In genomic region chr9:107251756-107252322, GRCh38 we compare ENCODE assay signal across 13 cellular contexts. TPM values are rescaled to one million over a fixed set of nuclear protein-coding genes. Genes with fewer than 3 reads are reported as not detected.
DNase-seq lines count a peak whose midpoint lies in the region; ATAC-seq and TF ChIP-seq lines count a peak whose summit lies in the region.
"Had no signal": no experiment of that assay in that cellular context is flagged by ENCODE, and none has a peak within 500 bp of the region (broad histone marks: within the 10 kb centered on the region; RNA-seq: fewer than 3 reads in every experiment).

No MANE protein-coding gene starts in this region.

- H3K4me3 ChIP-seq in AG04450 (ENCODE audit: low read depth, low read length) = no peak overlapping the region
- H3K4me3 ChIP-seq in mesodermal cell (ENCODE audit: extremely low read depth, insufficient read depth, low read length, poor library complexity, severe bottlenecking) = no peak overlapping the region
- H3K4me3 ChIP-seq: Peyer's patch had no signal

- H3K27ac Mint-ChIP-seq in chondrocyte (ENCODE audit: unreplicated experiment) = peak overlapping the region; percentile 93

- CTCF ChIA-PET in AG04450 (lab: Charles Lee) = interaction anchor here (0.9 to 1.5 kb wide), 2 partner anchors 25 to 89 kb away, joined by 3 to 5 read pairs; no protein-coding TSS in a partner anchor

- H3K27ac ChIP-seq in AG04450 (ENCODE audit: low read depth, low read length) (peak overlapping the region; percentile 92), mesodermal cell (ENCODE audit: low read depth, low read length, severe bottlenecking) (peak overlapping the region; percentile 33)
- H3K27ac ChIP-seq: C4-2B, parathyroid adenoma, Peyer's patch had no signal

- H3K36me3 ChIP-seq in mesodermal cell (ENCODE audit: control insufficient read depth, insufficient read depth, low read length) = no peaks in the 10 kb centered on the region
- H3K36me3 ChIP-seq: Peyer's patch had no signal

- POLR2A ChIA-PET in AG04450 (lab: Yijun Ruan, JAX) = interaction anchor here (0.5 to 2.2 kb wide), 7 partner anchors 11 to 31 kb away, joined by 3 to 25 read pairs (median 4); partner anchors contain the start of gene RAD23B

- H3K27me3 Mint-ChIP-seq in chondrocyte (ENCODE audit: low read depth) = no peaks in the 10 kb centered on the region

- peak; percentile 83 for DNase-seq in AG04450 (ENCODE audit: low read depth, low spot score)
- DNase-seq in LHCN-M2 (ENCODE audit: low read depth) = peak; percentile 84
- DNase-seq in chondrocyte (ENCODE audit: low spot score) = no peak
- no peak for DNase-seq in left colon
- DNase-seq in G401 (ENCODE audit: low spot score) = no peak
- DNase-seq in GOT3 (lab: John Stamatoyannopoulos, UW) = no peak
- no peak for DNase-seq in GM13977 (ENCODE audit: low spot score)
- DNase-seq: activated CD4-positive, alpha-beta T cell treated with anti-CD3 and anti-CD28 coated beads, Interleukin-2, amount 50 U/mL, for 1 hour; stimulated activated CD8-positive, alpha-beta memory T cell treated with anti-CD3 and anti-CD28 coated beads, Interleukin-4, amount 100 ng/mL, for 48 hours had no signal

- H3K4me1 Mint-ChIP-seq in chondrocyte (ENCODE audit: low read depth) = peaks cover 62% of the 10 kb centered on the region

- H3K9me3 ChIP-seq in AG04450 (ENCODE audit: control insufficient read depth, insufficient read depth, low read length) (no peaks in the 10 kb centered on the region), mesodermal cell (ENCODE audit: control insufficient read depth, low read length) (no peaks in the 10 kb centered on the region)
- H3K9me3 ChIP-seq: Peyer's patch had no signal

- H3K36me3 Mint-ChIP-seq in chondrocyte (ENCODE audit: low read depth) = no peaks in the 10 kb centered on the region

- no peak for ATAC-seq in left colon

- intact Hi-C loops in left colon (cut with DNase I, micrococcal nuclease) = no loop called here

- in situ Hi-C loops in G401 (cut with HindIII; ENCODE audit: low sequenced_read_pairs) (no loop called here), GM13977 (cut with MboI; ENCODE audit: low pct_unique_long_range_greater_than_20kb, low sequenced_read_pairs, unreplicated experiment) (no loop called here)

- no peaks in the 10 kb centered on the region for H3K9me3 Mint-ChIP-seq in chondrocyte (ENCODE audit: low read depth)

- TF ChIP-seq CTCF in AG04450 (IDR thresholded peaks at IDR 0.05; ENCODE audit: low read depth, low read length) (no peak), chondrocyte (IDR thresholded peaks at IDR 0.05) (no peak), GM13977 (IDR thresholded peaks at IDR 0.05; ENCODE audit: extremely low read depth, insufficient read depth, missing control alignments) (no peak)

- H3K27me3 ChIP-seq in AG04450 (ENCODE audit: control insufficient read depth, insufficient read depth, low read length) = no peaks in the 10 kb centered on the region
- H3K27me3 ChIP-seq: Peyer's patch had no signal

- peaks cover 23% of the 10 kb centered on the region for H3K4me1 ChIP-seq in mesodermal cell (ENCODE audit: control insufficient read depth, insufficient read depth, low read length, poor library complexity, severe bottlenecking)
- H3K4me1 ChIP-seq: parathyroid adenoma, Peyer's patch had no signal

- peak overlapping the region; percentile 4 for H3K4me3 Mint-ChIP-seq in chondrocyte (ENCODE audit: unreplicated experiment)

- 92 to 96% methylated on average over 4 of the region's 4 CpGs for WGBS in mesodermal cell (ENCODE audit: insufficient coverage in 2 of 2), 2 experiments

RNA-seq across cellular contexts. Expression of gene RAD23B, which starts 31.2 kb away (rescaled TPM):
- polyA plus RNA-seq in AG04450 (2011; rRNA removed) = 214 and 224 TPM in 2 replicates
- 309 and 330 TPM in 2 replicates for polyA minus RNA-seq in AG04450 (2011; rRNA and poly(A)+ RNA removed)
- 120 and 122 TPM in 2 replicates for total RNA-seq in LHCN-M2 (2014; rRNA removed)
- 81.1 TPM for polyA plus RNA-seq in LHCN-M2 (2012)
- 114 to 127 TPM (median 124 TPM) in 3 replicates for total RNA-seq in chondrocyte
- 152 TPM for polyA plus RNA-seq in mesodermal cell (2013, experiment 1 of 2)
- 155 TPM for polyA plus RNA-seq in mesodermal cell (2013, experiment 2 of 2)
- total RNA-seq in left colon = 10 to 100 TPM; 93.9 to 99.0 TPM
- total RNA-seq in G401 (2014; rRNA removed; shearing (Covaris generic)) = 129 and 208 TPM in 2 replicates

Comparison
In these comparisons a context has a peak if more than half of its experiments do, and no peak if none do; other contexts are left out.
1. DNase-seq: peak in AG04450 (single experiment) and LHCN-M2 (single experiment); none in chondrocyte (single experiment), left colon (0 of 2), G401 (single experiment), GOT3 (single experiment) and GM13977 (single experiment).